In genomic region chr20:51008718-51009117, GRCh38 we compare ENCODE assay signal across 2 cellular contexts.
A peak's percentile ranks its signal among the peaks of the same experiment; 100 is the strongest.
TF ChIP-seq lines count a peak whose summit lies in the region.

No MANE protein-coding gene starts in this region.

TF ChIP-seq in liver, 16 proteins besides CTCF, POLR2A, EP300 and RAD21:
- TF ChIP-seq HNF4A (conservative IDR thresholded peaks at IDR 0.05) (peak; percentile 12 to 60), JUND (IDR thresholded peaks at IDR 0.05) (no peak), TAF1 (conservative IDR thresholded peaks at IDR 0.05) (no peak), RXRA (IDR thresholded peaks at IDR 0.05) (no peak)

TF ChIP-seq in HepG2, 621 proteins besides CTCF, POLR2A, EP300 and RAD21:
- TF ChIP-seq FOXA1 (IDR thresholded peaks at IDR 0.05), result no peak
- TF ChIP-seq FOXA1 (CRISPR knock-in tag; IDR thresholded peaks at IDR 0.05), result no peak
- no peak for TF ChIP-seq FIP1L1 (IDR thresholded peaks at IDR 0.05; ENCODE audit: borderline replicate concordance, insufficient read depth, low read depth, low read length)
- TF ChIP-seq CEBPG (CRISPR knock-in tag; IDR thresholded peaks at IDR 0.05), result no peak
- TF ChIP-seq, protein P1, sequence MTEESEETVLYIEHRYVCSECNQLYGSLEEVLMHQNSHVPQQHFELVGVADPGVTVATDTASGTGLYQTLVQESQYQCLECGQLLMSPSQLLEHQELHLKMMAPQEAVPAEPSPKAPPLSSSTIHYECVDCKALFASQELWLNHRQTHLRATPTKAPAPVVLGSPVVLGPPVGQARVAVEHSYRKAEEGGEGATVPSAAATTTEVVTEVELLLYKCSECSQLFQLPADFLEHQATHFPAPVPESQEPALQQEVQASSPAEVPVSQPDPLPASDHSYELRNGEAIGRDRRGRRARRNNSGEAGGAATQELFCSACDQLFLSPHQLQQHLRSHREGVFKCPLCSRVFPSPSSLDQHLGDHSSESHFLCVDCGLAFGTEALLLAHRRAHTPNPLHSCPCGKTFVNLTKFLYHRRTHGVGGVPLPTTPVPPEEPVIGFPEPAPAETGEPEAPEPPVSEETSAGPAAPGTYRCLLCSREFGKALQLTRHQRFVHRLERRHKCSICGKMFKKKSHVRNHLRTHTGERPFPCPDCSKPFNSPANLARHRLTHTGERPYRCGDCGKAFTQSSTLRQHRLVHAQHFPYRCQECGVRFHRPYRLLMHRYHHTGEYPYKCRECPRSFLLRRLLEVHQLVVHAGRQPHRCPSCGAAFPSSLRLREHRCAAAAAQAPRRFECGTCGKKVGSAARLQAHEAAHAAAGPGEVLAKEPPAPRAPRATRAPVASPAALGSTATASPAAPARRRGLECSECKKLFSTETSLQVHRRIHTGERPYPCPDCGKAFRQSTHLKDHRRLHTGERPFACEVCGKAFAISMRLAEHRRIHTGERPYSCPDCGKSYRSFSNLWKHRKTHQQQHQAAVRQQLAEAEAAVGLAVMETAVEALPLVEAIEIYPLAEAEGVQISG (CRISPR knock-in tag; IDR thresholded peaks at IDR 0.05), result no peak
- no peak for TF ChIP-seq MEIS2 (CRISPR knock-in tag; IDR thresholded peaks at IDR 0.05)
- no peak for TF ChIP-seq SPEN (CRISPR knock-in tag; IDR thresholded peaks at IDR 0.05; ENCODE audit: low read depth)
- TF ChIP-seq, protein P2, sequence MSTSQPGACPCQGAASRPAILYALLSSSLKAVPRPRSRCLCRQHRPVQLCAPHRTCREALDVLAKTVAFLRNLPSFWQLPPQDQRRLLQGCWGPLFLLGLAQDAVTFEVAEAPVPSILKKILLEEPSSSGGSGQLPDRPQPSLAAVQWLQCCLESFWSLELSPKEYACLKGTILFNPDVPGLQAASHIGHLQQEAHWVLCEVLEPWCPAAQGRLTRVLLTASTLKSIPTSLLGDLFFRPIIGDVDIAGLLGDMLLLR (CRISPR knock-in tag; IDR thresholded peaks at IDR 0.05), result no peak
- no peak for TF ChIP-seq MED8 (CRISPR knock-in tag; IDR thresholded peaks at IDR 0.05; ENCODE audit: insufficient replicate concordance)
- no peak for TF ChIP-seq ATAD3A (CRISPR knock-in tag; IDR thresholded peaks at IDR 0.05)
- TF ChIP-seq ZNF33A (CRISPR knock-in tag; IDR thresholded peaks at IDR 0.05; ENCODE audit: borderline replicate concordance), result no peak
